Comparison of ENCODE assay signal across 1 cellular context in the genomic region with DNA sequence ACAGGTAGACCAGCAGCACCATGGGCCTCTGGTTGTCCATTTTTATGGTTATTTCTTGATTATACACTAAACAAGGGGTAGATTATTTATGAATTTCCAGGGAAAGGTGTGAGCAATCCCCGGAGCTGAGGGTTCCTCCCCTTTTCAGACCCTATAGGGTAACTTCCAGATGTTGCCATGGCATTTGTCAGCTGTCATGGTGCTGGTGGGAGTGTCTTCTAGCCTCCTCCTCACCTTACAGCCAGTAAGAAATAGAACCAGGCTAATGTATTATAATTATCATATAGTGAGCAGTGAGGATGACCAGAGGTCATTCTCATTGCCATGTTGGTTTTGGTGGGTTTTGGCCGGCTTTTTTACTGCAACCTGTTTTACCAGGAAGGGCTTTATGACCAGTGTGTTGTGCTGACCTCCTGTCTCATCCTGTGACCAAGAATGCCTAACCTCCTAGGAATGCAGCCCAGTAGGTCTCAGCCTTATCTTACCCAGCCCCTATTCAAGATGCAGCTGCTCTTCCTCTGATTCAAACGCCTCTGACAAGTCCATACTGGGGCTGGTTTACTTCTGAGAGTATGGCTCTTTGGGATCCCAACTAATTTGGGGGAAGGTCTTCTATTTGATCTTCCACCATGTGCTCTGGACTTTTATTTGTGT.
TF ChIP-seq lines count a peak whose summit lies in the region.

No MANE protein-coding gene starts in this region.

TF ChIP-seq in A549, 52 proteins besides CTCF, POLR2A, EP300 and RAD21:
- TF ChIP-seq, protein P1, sequence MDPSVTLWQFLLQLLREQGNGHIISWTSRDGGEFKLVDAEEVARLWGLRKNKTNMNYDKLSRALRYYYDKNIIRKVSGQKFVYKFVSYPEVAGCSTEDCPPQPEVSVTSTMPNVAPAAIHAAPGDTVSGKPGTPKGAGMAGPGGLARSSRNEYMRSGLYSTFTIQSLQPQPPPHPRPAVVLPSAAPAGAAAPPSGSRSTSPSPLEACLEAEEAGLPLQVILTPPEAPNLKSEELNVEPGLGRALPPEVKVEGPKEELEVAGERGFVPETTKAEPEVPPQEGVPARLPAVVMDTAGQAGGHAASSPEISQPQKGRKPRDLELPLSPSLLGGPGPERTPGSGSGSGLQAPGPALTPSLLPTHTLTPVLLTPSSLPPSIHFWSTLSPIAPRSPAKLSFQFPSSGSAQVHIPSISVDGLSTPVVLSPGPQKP (IDR thresholded peaks at IDR 0.05; ENCODE audit: low read depth, low read length): no peak
- TF ChIP-seq RNF2 (IDR thresholded peaks at IDR 0.05; ENCODE audit: borderline replicate concordance, low read depth) (no peak), TP53 (CRISPR knock-in tag; IDR thresholded peaks at IDR 0.05) (no peak), HOXB13 (CRISPR knock-in tag; IDR thresholded peaks at IDR 0.05; ENCODE audit: low read depth) (no peak), FOXS1 (CRISPR knock-in tag; IDR thresholded peaks at IDR 0.05) (no peak), CHD4 (IDR thresholded peaks at IDR 0.05; ENCODE audit: borderline replicate concordance) (no peak), EHMT2 (IDR thresholded peaks at IDR 0.05; ENCODE audit: low read depth) (no peak), MAFK (IDR thresholded peaks at IDR 0.05; ENCODE audit: partially characterized antibody) (no peak), SREBF2 (IDR thresholded peaks at IDR 0.05) (no peak), SMC3 (IDR thresholded peaks at IDR 0.05) (no peak), KDM5A (IDR thresholded peaks at IDR 0.05) (no peak), RARB (CRISPR knock-in tag; IDR thresholded peaks at IDR 0.05) (no peak), MAZ (IDR thresholded peaks at IDR 0.05; ENCODE audit: borderline replicate concordance, low read depth, low read length) (no peak), ZNF302 (CRISPR knock-in tag; IDR thresholded peaks at IDR 0.05) (no peak), ZC3H11A (IDR thresholded peaks at IDR 0.05) (no peak), KDM1A (IDR thresholded peaks at IDR 0.05; ENCODE audit: low read depth) (no peak), RCOR1 (IDR thresholded peaks at IDR 0.05; ENCODE audit: low read depth, low read length) (no peak), CBX8 (IDR thresholded peaks at IDR 0.05) (no peak)
- TF ChIP-seq, protein P2, sequence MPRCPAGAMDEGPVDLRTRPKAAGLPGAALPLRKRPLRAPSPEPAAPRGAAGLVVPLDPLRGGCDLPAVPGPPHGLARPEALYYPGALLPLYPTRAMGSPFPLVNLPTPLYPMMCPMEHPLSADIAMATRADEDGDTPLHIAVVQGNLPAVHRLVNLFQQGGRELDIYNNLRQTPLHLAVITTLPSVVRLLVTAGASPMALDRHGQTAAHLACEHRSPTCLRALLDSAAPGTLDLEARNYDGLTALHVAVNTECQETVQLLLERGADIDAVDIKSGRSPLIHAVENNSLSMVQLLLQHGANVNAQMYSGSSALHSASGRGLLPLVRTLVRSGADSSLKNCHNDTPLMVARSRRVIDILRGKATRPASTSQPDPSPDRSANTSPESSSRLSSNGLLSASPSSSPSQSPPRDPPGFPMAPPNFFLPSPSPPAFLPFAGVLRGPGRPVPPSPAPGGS (IDR thresholded peaks at IDR 0.05): no peak
- TF ChIP-seq, protein P3, sequence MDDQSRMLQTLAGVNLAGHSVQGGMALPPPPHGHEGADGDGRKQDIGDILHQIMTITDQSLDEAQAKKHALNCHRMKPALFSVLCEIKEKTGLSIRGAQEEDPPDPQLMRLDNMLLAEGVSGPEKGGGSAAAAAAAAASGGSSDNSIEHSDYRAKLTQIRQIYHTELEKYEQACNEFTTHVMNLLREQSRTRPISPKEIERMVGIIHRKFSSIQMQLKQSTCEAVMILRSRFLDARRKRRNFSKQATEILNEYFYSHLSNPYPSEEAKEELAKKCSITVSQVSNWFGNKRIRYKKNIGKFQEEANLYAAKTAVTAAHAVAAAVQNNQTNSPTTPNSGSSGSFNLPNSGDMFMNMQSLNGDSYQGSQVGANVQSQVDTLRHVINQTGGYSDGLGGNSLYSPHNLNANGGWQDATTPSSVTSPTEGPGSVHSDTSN (IDR thresholded peaks at IDR 0.05): no peak
